18 cellular contexts compared by ENCODE assay signal in genomic region chr15:95682129-95682528, GRCh38.
"Had no signal": no experiment of that assay in that cellular context is flagged by ENCODE, and none has a peak within 500 bp of the region (broad histone marks: within the 10 kb centered on the region; RNA-seq: fewer than 3 reads in every experiment).

No MANE protein-coding gene starts in this region.

- DNase-seq: activated B cell treated with CpG ODN at 0.5 μM for 24 hours; activated CD4-positive, alpha-beta memory T cell treated with anti-CD3 and anti-CD28 coated beads, Interleukin-2, amount 10 ng/mL, durations not matched to agents 7 days and 5 days; activated CD4-positive, alpha-beta T cell treated with anti-CD3 and anti-CD28 coated beads for 48 hours; activated naive CD4-positive, alpha-beta T cell treated with Interleukin-2 at 50 U/mL for 16 hours; activated T-cell treated with anti-CD3 and anti-CD28 coated beads, Interleukin-2, amount 50 U/mL, for 24 hours; body of pancreas; effector CD4-positive, alpha-beta T cell; gastrocnemius medialis; heart right ventricle; natural killer cell; occipital lobe; stimulated activated CD4-positive, alpha-beta T cell treated with anti-CD3 and anti-CD28 coated beads, Interleukin-2, amount 100 ng/mL, for 24 hours; stimulated activated naive CD4-positive, alpha-beta T cell treated with Interleukin-2 at 50 U/mL for 16 hours; T-cell; tibial artery had no signal

- H3K27ac ChIP-seq: body of pancreas, gastrocnemius medialis, heart right ventricle, right atrium auricular region, tibial artery had no signal

- ATAC-seq: body of pancreas, gastrocnemius medialis, heart right ventricle, natural killer cell, T-cell had no signal

- H3K27ac Mint-ChIP-seq: activated B cell treated with CpG ODN at 0.5 μM for 24 hours; activated CD4-positive, alpha-beta memory T cell treated with anti-CD3 and anti-CD28 coated beads, Interleukin-2, amount 10 ng/mL, durations not matched to agents 7 days and 5 days; activated T-cell treated with anti-CD3 and anti-CD28 coated beads, Interleukin-2, amount 50 U/mL, for 24 hours; activated T-helper 2 cell treated with anti-CD3 and anti-CD28 coated beads, Interferon-gamma antibody, Interleukin-2, Interleukin-4, amounts not matched to agents 10 μg/mL and 5 μg/mL and 100 μg/mL, durations not matched to agents 14 hours and 24 hours and 36 hours; natural killer cell; T-cell had no signal

- H3K36me3 Mint-ChIP-seq: natural killer cell, T-cell had no signal

- H3K27me3 Mint-ChIP-seq: activated B cell treated with CpG ODN at 0.5 μM for 24 hours; activated CD4-positive, alpha-beta memory T cell treated with anti-CD3 and anti-CD28 coated beads, Interleukin-2, amount 10 ng/mL, durations not matched to agents 7 days and 5 days had no signal

- H3K4me3 Mint-ChIP-seq: activated B cell treated with CpG ODN at 0.5 μM for 24 hours; activated CD4-positive, alpha-beta memory T cell treated with anti-CD3 and anti-CD28 coated beads, Interleukin-2, amount 10 ng/mL, durations not matched to agents 7 days and 5 days; activated T-cell treated with anti-CD3 and anti-CD28 coated beads, Interleukin-2, amount 50 U/mL, for 24 hours; central memory CD8-positive, alpha-beta T cell; natural killer cell; T-cell had no signal

- H3K4me1 Mint-ChIP-seq: activated B cell treated with CpG ODN at 0.5 μM for 24 hours; activated CD4-positive, alpha-beta memory T cell treated with anti-CD3 and anti-CD28 coated beads, Interleukin-2, amount 10 ng/mL, durations not matched to agents 7 days and 5 days; central memory CD8-positive, alpha-beta T cell; natural killer cell; T-cell had no signal

- H3K9me3 Mint-ChIP-seq: activated CD4-positive, alpha-beta memory T cell treated with anti-CD3 and anti-CD28 coated beads, Interleukin-2, amount 10 ng/mL, durations not matched to agents 7 days and 5 days; activated T-cell treated with anti-CD3 and anti-CD28 coated beads, Interleukin-2, amount 50 U/mL, for 24 hours; activated T-helper 2 cell treated with anti-CD3 and anti-CD28 coated beads, Interferon-gamma antibody, Interleukin-2, Interleukin-4, amounts not matched to agents 10 μg/mL and 5 μg/mL and 100 μg/mL, durations not matched to agents 14 hours and 24 hours and 36 hours; central memory CD8-positive, alpha-beta T cell; natural killer cell; T-cell had no signal
